ENCODE assay signal across 17 cellular contexts in the genomic region with DNA sequence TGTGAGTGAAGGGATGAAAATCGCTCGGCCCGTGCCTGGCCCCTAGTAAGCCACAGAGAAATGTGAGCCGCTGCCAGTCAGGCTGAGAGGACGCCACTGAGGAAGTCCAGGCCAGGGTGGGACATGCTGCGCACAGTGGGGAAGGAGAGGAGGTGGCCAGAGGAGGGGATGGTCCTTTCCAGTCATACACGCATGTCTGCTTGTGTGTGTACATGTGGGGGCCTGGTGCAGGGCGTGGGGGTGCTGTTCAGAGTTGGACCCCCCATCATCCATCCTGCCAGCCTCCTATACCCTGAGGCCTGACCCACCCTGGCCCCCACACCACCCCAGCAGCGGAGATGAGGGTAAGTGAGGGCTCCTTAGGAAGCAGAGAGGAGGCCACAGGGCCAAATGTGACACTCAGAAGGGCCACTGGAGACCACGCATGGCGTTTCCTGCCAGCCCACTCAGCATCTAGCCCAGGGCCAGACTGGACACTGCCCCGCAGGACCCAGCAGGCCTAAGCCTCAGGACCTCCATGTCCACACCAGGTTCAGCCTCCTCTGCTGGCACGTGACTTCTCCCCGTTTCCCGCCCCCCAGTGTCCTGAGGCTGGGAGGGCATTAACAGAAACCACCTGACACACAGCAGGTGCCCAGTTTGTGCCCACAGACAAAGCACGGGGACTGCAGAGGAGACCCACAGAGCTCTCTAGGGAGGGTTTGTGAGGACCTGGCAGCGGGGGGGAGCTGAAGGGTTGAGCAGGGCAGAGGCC. TPM values are rescaled to one million over a fixed set of nuclear protein-coding genes. Genes with fewer than 3 reads are reported as not detected.
A peak's percentile ranks its signal among the peaks of the same experiment; 100 is the strongest.
DNase-seq lines count a peak whose midpoint lies in the region; ATAC-seq and TF ChIP-seq lines count a peak whose summit lies in the region.
"Had no signal": no experiment of that assay in that cellular context is flagged by ENCODE, and none has a peak within 500 bp of the region (broad histone marks: within the 10 kb centered on the region; RNA-seq: fewer than 3 reads in every experiment).

No MANE protein-coding gene starts in this region.

- H3K36me3 Mint-ChIP-seq in natural killer cell treated with Interleukin-12 subunit alpha and Interleukin-12 subunit beta and Interleukin-15 and Interleukin-18, amount 100 ng/mL, for 72 hours, result peaks cover 5% of the 10 kb centered on the region
- H3K36me3 Mint-ChIP-seq in natural killer cell (no peaks in the 10 kb centered on the region), endodermal cell (ENCODE audit: low read depth) (peaks cover 19% of the 10 kb centered on the region)

- WGBS in endodermal cell (ENCODE audit: insufficient coverage in 1 of 2, insufficient read length in 1 of 2), 2 experiments, result 92 to 98% methylated on average over 13 to 17 of the region's 17 CpGs

- H3F3A ChIP-seq in MM.1S (ENCODE audit: insufficient read depth, low read length), result no peaks in the 10 kb centered on the region

- peaks cover 9 to 17% of the 10 kb centered on the region in 2 donors for H3K4me1 Mint-ChIP-seq in natural killer cell treated with Interleukin-12 subunit alpha and Interleukin-12 subunit beta and Interleukin-15 and Interleukin-18, amount 100 ng/mL, for 72 hours (ENCODE audit: low read depth in 2 of 2)
- peaks cover 0 to 26% of the 10 kb centered on the region in 2 donors for H3K4me1 Mint-ChIP-seq in natural killer cell
- H3K4me1 Mint-ChIP-seq in endodermal cell, result no peaks in the 10 kb centered on the region

- H2AFZ ChIP-seq in MM.1S (ENCODE audit: low read length), result no peak overlapping the region

- no peaks in the 10 kb centered on the region for H3K4me1 ChIP-seq in endodermal cell (ENCODE audit: control insufficient read depth, insufficient read depth, low read length)
- H3K4me1 ChIP-seq in MM.1S (ENCODE audit: low read length), result no peaks in the 10 kb centered on the region

- H3K9me3 Mint-ChIP-seq in natural killer cell treated with Interleukin-12 subunit alpha and Interleukin-12 subunit beta and Interleukin-15 and Interleukin-18, amount 100 ng/mL, for 72 hours, result no peaks in the 10 kb centered on the region
- H3K9me3 Mint-ChIP-seq in natural killer cell (no peaks in the 10 kb centered on the region), endodermal cell (no peaks in the 10 kb centered on the region)
- H3K9me3 Mint-ChIP-seq: HFFc6 had no signal

- H3K36me3 ChIP-seq in endodermal cell (ENCODE audit: control insufficient read depth, insufficient read depth, low read length) (peaks cover 15% of the 10 kb centered on the region), MM.1S (replicated peaks; ENCODE audit: insufficient read depth, low read length) (no peaks in the 10 kb centered on the region)

- H3K9ac ChIP-seq in endodermal cell (ENCODE audit: extremely low read depth, low read length, poor library complexity, severe bottlenecking), result no peak overlapping the region
- H3K9ac ChIP-seq in MM.1S (ENCODE audit: low read length), result no peak overlapping the region
- H3K9ac ChIP-seq: SK-N-SH had no signal

- H4K20me1 ChIP-seq in MM.1S (ENCODE audit: insufficient read depth, low read length), result no peaks in the 10 kb centered on the region

- intact Hi-C loops in natural killer cell (cut with micrococcal nuclease), result no loop called here

- H3K9me3 ChIP-seq in endodermal cell (ENCODE audit: control insufficient read depth, low read length) (no peaks in the 10 kb centered on the region), MM.1S (replicated peaks; ENCODE audit: insufficient read depth, low read length) (no peaks in the 10 kb centered on the region)
- H3K9me3 ChIP-seq: SK-N-SH had no signal

- H3K27me3 ChIP-seq in endodermal cell (ENCODE audit: control insufficient read depth, insufficient read depth, low read length, poor library complexity, severe bottlenecking) (no peaks in the 10 kb centered on the region), MM.1S (replicated peaks; ENCODE audit: insufficient read depth, low read length) (peaks cover 12% of the 10 kb centered on the region; the same call in 1 of the 2 replicates)

- no peaks in the 10 kb centered on the region for H3K9me2 ChIP-seq in MM.1S (replicated peaks; ENCODE audit: insufficient read depth, low read length)
- H3K9me2 ChIP-seq: SK-N-SH had no signal

- H3K27ac ChIP-seq in endodermal cell (ENCODE audit: low read depth, low read length), result no peak overlapping the region
- H3K27ac ChIP-seq in caudate nucleus (ENCODE audit: low read depth, low read length), result no peak overlapping the region
- H3K27ac ChIP-seq in MM.1S (ENCODE audit: low read length), result no peak overlapping the region
- H3K27ac ChIP-seq: HL-60 had no signal

- H3K4me2 ChIP-seq in MM.1S (ENCODE audit: low read depth, low read length), result no peak overlapping the region
- H3K4me2 ChIP-seq: SK-N-SH had no signal

- H3K4me3 ChIP-seq in endodermal cell (ENCODE audit: low read length) (no peak overlapping the region), MM.1S (ENCODE audit: low read length) (no peak overlapping the region)

- no peak overlapping the region for H3K4me3 Mint-ChIP-seq in natural killer cell treated with Interleukin-12 subunit alpha and Interleukin-12 subunit beta and Interleukin-15 and Interleukin-18, amount 100 ng/mL, for 72 hours
- H3K4me3 Mint-ChIP-seq in natural killer cell (no peak overlapping the region), endodermal cell (no peak overlapping the region)
- H3K4me3 Mint-ChIP-seq: HFFc6 had no signal

- no peak overlapping the region for H3K27ac Mint-ChIP-seq in natural killer cell treated with Interleukin-12 subunit alpha and Interleukin-12 subunit beta and Interleukin-15 and Interleukin-18, amount 100 ng/mL, for 72 hours
- H3K27ac Mint-ChIP-seq in natural killer cell (no peak overlapping the region), endodermal cell (peak overlapping the region; percentile 26)

- peaks cover 0 to 2% of the 10 kb centered on the region in 2 donors for H3K27me3 Mint-ChIP-seq in natural killer cell treated with Interleukin-12 subunit alpha and Interleukin-12 subunit beta and Interleukin-15 and Interleukin-18, amount 100 ng/mL, for 72 hours
- H3K27me3 Mint-ChIP-seq in natural killer cell (ENCODE audit: low read depth in 2 of 2), result peaks cover 0 to 3% of the 10 kb centered on the region in 2 donors
- H3K27me3 Mint-ChIP-seq in endodermal cell (ENCODE audit: insufficient read depth), result peaks cover 9% of the 10 kb centered on the region

- H3K79me2 ChIP-seq in MM.1S (ENCODE audit: low read length), result no peaks in the 10 kb centered on the region

- TF ChIP-seq CTCF in natural killer cell (IDR thresholded peaks at IDR 0.05) (no peak), endodermal cell (conservative IDR thresholded peaks at IDR 0.05) (no peak), MM.1S (IDR thresholded peaks at IDR 0.05; ENCODE audit: low read length) (no peak)

- ATAC-seq in natural killer cell treated with Interleukin-12 subunit alpha and Interleukin-12 subunit beta and Interleukin-15 and Interleukin-18, amount 100 ng/mL, for 72 hours, result no peak
- ATAC-seq in natural killer cell, result no peak

- DNase-seq in NCI-H1105 treated with DMSO at 0.1 percent for 48 hours (lab: John Stamatoyannopoulos, UW) (peak; percentile 62), NCI-H1105 (lab: John Stamatoyannopoulos, UW) (no peak), natural killer cell (no peak), endodermal cell (no peak), caudate nucleus (lab: John Stamatoyannopoulos, UW) (no peak), MM.1S (no peak), RPMI8226 (no peak)
- DNase-seq in natural killer cell treated with Interleukin-12 subunit alpha and Interleukin-12 subunit beta and Interleukin-15 and Interleukin-18, amount 100 ng/mL, for 72 hours (ENCODE audit: low spot score), result peak; percentile 42
- DNase-seq: HFFc6; KBM-7; NCI-H1930; NCI-H226; NK-92 treated with Interleukin-12 subunit alpha and Interleukin-12 subunit beta, amount 100 ng/mL, for 24 hours had no signal

RNA-seq across cellular contexts. Expression of gene DOC2A, which starts 7.0 kb away (rescaled TPM):
- total RNA-seq in natural killer cell treated with Interleukin-12 subunit alpha and Interleukin-12 subunit beta and Interleukin-15 and Interleukin-18, amount 100 ng/mL, for 72 hours, result not detected
- total RNA-seq in natural killer cell (not detected), endodermal cell (1 to 10 TPM; 6.2 to 9.9 TPM)
- polyA plus RNA-seq in endodermal cell (2013, experiment 1 of 2), result 3.2 TPM
- polyA plus RNA-seq in endodermal cell (2013, experiment 2 of 2), result 2.6 TPM

RNA-seq across cellular contexts. Expression of gene INO80E, which starts 7.8 kb away (rescaled TPM):
- total RNA-seq in natural killer cell treated with Interleukin-12 subunit alpha and Interleukin-12 subunit beta and Interleukin-15 and Interleukin-18, amount 100 ng/mL, for 72 hours, result 100 to 1,000 TPM; 101 to 133 TPM
- 100 to 1,000 TPM in 1 of 3 donors, 10 to 100 TPM in 2; 75.0 to 107 (median 99.5) TPM for total RNA-seq in natural killer cell
- total RNA-seq in endodermal cell, result 10 to 100 TPM; 77.4 to 80.1 TPM
- polyA plus RNA-seq in endodermal cell (2013, experiment 1 of 2), result 74.7 TPM
- 86.3 TPM for polyA plus RNA-seq in endodermal cell (2013, experiment 2 of 2)

RNA-seq across cellular contexts. Expression of gene HIRIP3, which starts 8.4 kb away (rescaled TPM):
- 10 to 100 TPM; 30.0 to 40.8 TPM for total RNA-seq in natural killer cell treated with Interleukin-12 subunit alpha and Interleukin-12 subunit beta and Interleukin-15 and Interleukin-18, amount 100 ng/mL, for 72 hours
- total RNA-seq in natural killer cell (10 to 100 TPM; 11.1 to 13.4 (median 12.7) TPM), endodermal cell (10 to 100 TPM in 1 of 2 donors, 1 to 10 TPM in 1; 9.4 to 13.9 TPM)
- polyA plus RNA-seq in endodermal cell (2013, experiment 1 of 2), result 23.1 TPM
- polyA plus RNA-seq in endodermal cell (2013, experiment 2 of 2), result 23.0 TPM

RNA-seq across cellular contexts. Expression of gene C16orf92, which starts 19.2 kb away (rescaled TPM):
- not detected for total RNA-seq in natural killer cell treated with Interleukin-12 subunit alpha and Interleukin-12 subunit beta and Interleukin-15 and Interleukin-18, amount 100 ng/mL, for 72 hours
- total RNA-seq in natural killer cell, result not detected
- not detected for total RNA-seq in endodermal cell
- polyA plus RNA-seq in endodermal cell (2013, experiment 1 of 2), result not detected
- not detected for polyA plus RNA-seq in endodermal cell (2013, experiment 2 of 2)
- total RNA-seq: H1, HFFc6, M059J had no signal
- polyA plus RNA-seq: H1, SK-N-SH had no signal

RNA-seq across cellular contexts. Expression of gene TLCD3B, which starts 27.2 kb away (rescaled TPM):
- total RNA-seq in natural killer cell treated with Interleukin-12 subunit alpha and Interleukin-12 subunit beta and Interleukin-15 and Interleukin-18, amount 100 ng/mL, for 72 hours, result 1 to 10 TPM; 1.4 to 5.3 TPM
- total RNA-seq in natural killer cell (1 to 10 TPM in 2 of 3 donors, under 1 TPM in 1; 0.88 to 2.0 (median 1.7) TPM), endodermal cell (1 to 10 TPM; 3.3 to 3.5 TPM)
- polyA plus RNA-seq in endodermal cell (2013, experiment 1 of 2), result 18.2 TPM
- 15.3 TPM for polyA plus RNA-seq in endodermal cell (2013, experiment 2 of 2)

Comparison
In these comparisons a context has a peak if more than half of its experiments do, and no peak if none do; other contexts are left out.
1. DNase-seq: peak in NCI-H1105 treated with DMSO at 0.1 percent for 48 hours (single experiment) and natural killer cell treated with Interleukin-12 subunit alpha and Interleukin-12 subunit beta and Interleukin-15 and Interleukin-18, amount 100 ng/mL, for 72 hours (single experiment); none in NCI-H1105 (single experiment), natural killer cell (single experiment), endodermal cell (single experiment), caudate nucleus (0 of 61), MM.1S (single experiment) and RPMI8226 (single experiment).
2. RNA of gene DOC2A, which starts 7.0 kb away (total RNA-seq): 6.2 to 9.9 TPM in endodermal cell; not detected in natural killer cell treated with Interleukin-12 subunit alpha and Interleukin-12 subunit beta and Interleukin-15 and Interleukin-18, amount 100 ng/mL, for 72 hours and not detected in natural killer cell; every median in the first group is over 4 times any median in the second.